23 cellular contexts compared by ENCODE assay signal in genomic region chr3:83092521-83093221, GRCh38.
A peak's percentile ranks its signal among the peaks of the same experiment; 100 is the strongest.
DNase-seq lines count a peak whose midpoint lies in the region; ATAC-seq and TF ChIP-seq lines count a peak whose summit lies in the region.
"Had no signal": no experiment of that assay in that cellular context is flagged by ENCODE, and none has a peak within 500 bp of the region (broad histone marks: within the 10 kb centered on the region; RNA-seq: fewer than 3 reads in every experiment).

No MANE protein-coding gene starts in this region.

- POLR2A ChIA-PET in GM10248 (lab: Yijun Ruan, JAX): no interaction called here

- H3K27me3 ChIP-seq in left lung: no peaks in the 10 kb centered on the region
- H3K27me3 ChIP-seq: MG63 had no signal

- no peaks in the 10 kb centered on the region for H3K4me1 ChIP-seq in left lung
- H3K4me1 ChIP-seq: Caco-2 had no signal

- ATAC-seq in left lung: peak; percentile 71
- ATAC-seq in HG03565 (IDR thresholded peaks at IDR 0.05; ENCODE audit: unreplicated experiment): no peak
- ATAC-seq: K562, PC-3 had no signal

- no peaks in the 10 kb centered on the region for H3K36me3 ChIP-seq in left lung
- H3K36me3 ChIP-seq: MG63 had no signal

- no peak for TF ChIP-seq CTCF in VCaP (conservative IDR thresholded peaks at IDR 0.05)
- TF ChIP-seq CTCF in left lung (IDR thresholded peaks at IDR 0.05): no peak
- no peak for TF ChIP-seq CTCF in GM10248 (IDR thresholded peaks at IDR 0.05; ENCODE audit: control extremely low read depth, extremely low read depth, low read depth, missing control alignments)

- peak; percentile 2 for DNase-seq in HT-29 (ENCODE audit: low spot score)
- DNase-seq in left lung: no peak
- peak; percentile 47 for DNase-seq in renal cortical epithelial cell (ENCODE audit: low read depth)
- no peak for DNase-seq in GM10248 (ENCODE audit: extremely low spot score)
- DNase-seq in cerebellar nuclear complex (lab: John Stamatoyannopoulos, UW): no peak
- no peak for DNase-seq in dermis blood vessel endothelial cell
- DNase-seq: CD4-positive, CD25-positive, alpha-beta regulatory T cell; DMS153; GDM1; GOT3; HCEC 1CT; MG63; NCI-H1417 treated with DMSO at 0.1 percent for 48 hours; NCI-H187; NCI-H2107; NCI-H69; PC-3; SHP77; SW 1271 had no signal

- H3K4me3 ChIP-seq in left lung: no peak overlapping the region
- H3K4me3 ChIP-seq: K562, MG63 had no signal

- CTCF ChIA-PET in GM10248 (lab: Yijun Ruan, JAX): no interaction called here

- intact Hi-C loops in left lung (cut with DNase I): no loop called here

- H3K27ac ChIP-seq in VCaP (peak overlapping the region; percentile 32; the same call in 1 of the 2 replicates), left lung (no peak overlapping the region)

- H3K9me3 ChIP-seq in left lung: no peaks in the 10 kb centered on the region
- H3K9me3 ChIP-seq: Caco-2, MG63 had no signal

Comparison
In these comparisons a context has a peak if more than half of its experiments do, and no peak if none do; other contexts are left out.
1. DNase-seq: peak in HT-29 (single experiment) and renal cortical epithelial cell (single experiment); none in left lung (0 of 2), GM10248 (single experiment), cerebellar nuclear complex (0 of 2) and dermis blood vessel endothelial cell (single experiment).